ENCODE assay signal across 1 cellular context in the genomic region with DNA sequence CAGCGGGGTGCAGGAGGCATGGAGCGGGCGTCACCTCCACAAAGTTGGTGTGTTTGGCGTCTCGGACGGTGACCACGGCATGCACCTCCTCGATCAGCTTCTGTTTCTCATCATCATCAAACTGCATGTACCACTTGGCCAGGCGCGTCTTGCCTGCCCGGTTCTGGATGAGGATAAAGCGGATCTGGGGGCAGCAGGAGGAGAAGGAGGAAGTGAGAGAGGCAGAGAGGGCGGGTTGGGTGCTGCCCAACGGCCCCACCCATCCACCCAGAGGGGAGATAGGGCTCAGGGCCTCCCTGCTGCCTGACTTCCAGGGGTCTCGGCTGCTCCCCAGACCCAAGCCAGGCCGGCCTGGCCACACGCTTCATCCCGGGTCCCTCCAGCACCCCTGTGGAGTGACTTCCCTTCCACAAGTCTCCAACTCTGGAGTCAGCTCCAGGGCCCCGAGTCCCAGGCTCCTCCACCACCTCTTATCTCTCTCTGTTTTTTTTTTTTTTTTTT.
TF ChIP-seq lines count a peak whose summit lies in the region.

No MANE protein-coding gene starts in this region.

TF ChIP-seq in WTC11, 78 proteins besides CTCF, POLR2A, EP300 and RAD21 (continued from another document):
- no peak for TF ChIP-seq E2F5 (CRISPR knock-in tag; IDR thresholded peaks at IDR 0.05)
- no peak for TF ChIP-seq ZNF138 (CRISPR knock-in tag; conservative IDR thresholded peaks at IDR 0.05)
- TF ChIP-seq E2F1 (CRISPR knock-in tag; IDR thresholded peaks at IDR 0.05): no peak
- TF ChIP-seq SP1 (CRISPR knock-in tag; conservative IDR thresholded peaks at IDR 0.05): no peak
- TF ChIP-seq, protein P1, sequence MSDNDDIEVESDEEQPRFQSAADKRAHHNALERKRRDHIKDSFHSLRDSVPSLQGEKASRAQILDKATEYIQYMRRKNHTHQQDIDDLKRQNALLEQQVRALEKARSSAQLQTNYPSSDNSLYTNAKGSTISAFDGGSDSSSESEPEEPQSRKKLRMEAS (CRISPR knock-in tag; IDR thresholded peaks at IDR 0.05): no peak
- no peak for TF ChIP-seq CREB1 (CRISPR knock-in tag; IDR thresholded peaks at IDR 0.05)
- no peak for TF ChIP-seq MYBL2 (CRISPR knock-in tag; IDR thresholded peaks at IDR 0.05)
- TF ChIP-seq HMGA2 (CRISPR knock-in tag; IDR thresholded peaks at IDR 0.05): no peak
